ENCODE assay signal across 8 cellular contexts in the genomic region with DNA sequence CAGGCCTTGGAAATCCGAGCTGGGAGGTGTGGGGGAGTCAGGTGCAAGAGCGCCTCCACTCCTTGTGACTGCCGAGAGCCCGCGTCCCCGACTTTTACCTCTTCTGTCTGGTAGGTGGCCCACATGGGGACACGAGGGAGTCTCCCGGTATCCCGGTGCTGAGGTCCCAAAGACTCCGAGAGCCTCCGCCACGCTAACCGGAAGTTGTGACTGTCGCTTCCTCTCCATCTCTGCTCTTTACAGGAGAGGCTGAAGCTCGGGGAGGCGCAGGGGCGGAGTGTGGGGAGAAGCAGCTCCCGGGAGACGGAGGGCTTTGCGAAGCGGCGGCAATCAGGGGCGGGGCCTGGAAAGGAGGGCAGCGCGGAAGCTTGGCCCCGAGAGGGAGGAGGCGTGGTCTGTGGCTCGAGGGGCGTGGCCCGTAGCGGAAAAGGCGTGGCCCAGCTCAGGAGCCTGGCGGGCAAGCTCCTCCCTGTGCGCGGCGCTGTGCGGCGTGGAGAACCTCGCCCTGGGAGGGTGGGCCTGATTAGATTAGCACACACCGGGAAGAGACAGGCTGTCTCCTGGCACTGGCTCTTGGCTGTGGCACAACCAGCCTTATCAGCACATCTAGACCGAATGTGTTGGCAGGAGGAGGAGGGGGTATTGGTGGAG.
DNase-seq lines count a peak whose midpoint lies in the region; ATAC-seq and TF ChIP-seq lines count a peak whose summit lies in the region.

No MANE protein-coding gene starts in this region.

- peak; percentile 71 for DNase-seq in AG10803 (ENCODE audit: low read depth)
- DNase-seq in NCI-H146 treated with DMSO at 0.1 percent for 48 hours (lab: John Stamatoyannopoulos, UW; ENCODE audit: unreplicated experiment): peak; percentile 55
- peak; percentile 43 for DNase-seq in mucosa of gallbladder (ENCODE audit: low spot score)
- no peak for DNase-seq in NCI-H345 (lab: John Stamatoyannopoulos, UW)
- DNase-seq in NK-92 treated with Interleukin-12 subunit alpha and Interleukin-12 subunit beta, amount 100 ng/mL, for 24 hours (lab: John Stamatoyannopoulos, UW): no peak
- DNase-seq in activated CD8-positive, alpha-beta memory T cell treated with anti-CD3 and anti-CD28 coated beads, Interleukin-2, amount 50 U/mL, for 48 hours: no peak

- H3K4me3 ChIP-seq in AG10803 (ENCODE audit: low read length): peak overlapping the region; percentile 52
- H3K4me3 ChIP-seq in esophagus (ENCODE audit: low read depth in 1 of 2, low read length in 2 of 2): peak overlapping the region; percentile 5 to 19

- no peak overlapping the region for H3K27ac ChIP-seq in esophagus (ENCODE audit: low read depth in 2 of 2, low read length in 1 of 2)

- TF ChIP-seq CTCF in AG10803 (conservative IDR thresholded peaks at IDR 0.05; ENCODE audit: low read length): no peak

- H3K4me1 ChIP-seq in esophagus (ENCODE audit: control insufficient read depth in 2 of 2, insufficient read depth in 2 of 2, low read length in 1 of 2): no peaks in the 10 kb centered on the region

- H3K27me3 ChIP-seq in esophagus (ENCODE audit: control insufficient read depth in 1 of 2, insufficient read depth in 2 of 2, low read length in 2 of 2): no peaks in the 10 kb centered on the region

- H3K36me3 ChIP-seq in esophagus (ENCODE audit: control insufficient read depth in 2 of 2, insufficient read depth in 2 of 2, low read length in 1 of 2): no peaks in the 10 kb centered on the region

- H3K9me3 ChIP-seq in esophagus (ENCODE audit: control insufficient read depth in 2 of 2, insufficient read depth in 1 of 2, low read depth in 1 of 2, low read length in 1 of 2): peaks cover 7% of the 10 kb centered on the region in 2 donors

- 72 to 77% methylated on average over 41 of the region's 41 CpGs for WGBS in esophagus, 2 donors

- ATAC-seq in GM21526 (IDR thresholded peaks at IDR 0.05; ENCODE audit: low FRiP score, unreplicated experiment): no peak

Comparison
In these comparisons a context has a peak if more than half of its experiments do, and no peak if none do; other contexts are left out.
1. DNase-seq: peak in AG10803 (single experiment), NCI-H146 treated with DMSO at 0.1 percent for 48 hours (single experiment) and mucosa of gallbladder (single experiment); none in NCI-H345 (single experiment), NK-92 treated with Interleukin-12 subunit alpha and Interleukin-12 subunit beta, amount 100 ng/mL, for 24 hours (single experiment) and activated CD8-positive, alpha-beta memory T cell treated with anti-CD3 and anti-CD28 coated beads, Interleukin-2, amount 50 U/mL, for 48 hours (single experiment).